31 cellular contexts compared by ENCODE assay signal in the genomic region with DNA sequence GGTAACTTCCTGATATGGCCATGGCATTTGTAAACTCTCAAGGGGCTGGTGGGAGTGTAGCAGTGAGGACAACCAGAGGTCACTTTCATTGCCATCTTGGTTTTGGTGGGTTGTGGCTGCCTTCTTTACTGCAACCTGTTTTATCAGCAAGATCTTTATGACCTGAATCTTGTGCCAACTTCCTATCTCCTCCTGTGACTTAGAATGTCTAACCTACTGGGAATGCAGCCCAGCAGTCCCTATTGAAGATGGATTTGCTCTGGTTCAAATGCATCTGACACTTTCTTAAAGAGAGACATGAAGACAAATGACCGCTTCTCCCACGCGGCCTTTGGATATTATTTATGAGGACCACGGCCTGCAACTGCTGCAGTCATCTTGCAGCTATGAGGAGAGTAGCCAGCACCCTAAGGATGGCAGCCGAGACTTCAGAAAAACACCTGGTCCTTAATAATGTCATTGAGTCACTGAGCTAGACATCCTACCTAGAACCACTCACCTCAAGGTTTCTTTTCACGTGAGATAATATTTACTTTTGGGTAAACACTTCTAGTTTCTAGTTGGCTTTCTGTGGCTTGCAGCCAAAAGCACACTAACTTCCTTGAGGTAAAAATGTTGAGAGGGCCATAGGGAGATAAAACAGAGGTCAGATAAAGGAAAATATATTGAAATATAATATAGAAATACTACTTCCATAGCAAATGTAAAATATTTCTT. TPM values are rescaled to one million over a fixed set of nuclear protein-coding genes. Genes with fewer than 3 reads are reported as not detected.
DNase-seq lines count a peak whose midpoint lies in the region; ATAC-seq and TF ChIP-seq lines count a peak whose summit lies in the region.
"Had no signal": no experiment of that assay in that cellular context is flagged by ENCODE, and none has a peak within 500 bp of the region (broad histone marks: within the 10 kb centered on the region; RNA-seq: fewer than 3 reads in every experiment).

No MANE protein-coding gene starts in this region.

- no peaks in the 10 kb centered on the region for H3K36me3 Mint-ChIP-seq in activated naive CD4-positive, alpha-beta T cell treated with anti-CD3 and anti-CD28 coated beads, Interleukin-2, amount 50 U/mL, for 72 hours
- H3K36me3 Mint-ChIP-seq: activated naive CD8-positive, alpha-beta T cell treated with anti-CD3 and anti-CD28 coated beads for 36 hours; CD4-positive, alpha-beta memory T cell had no signal

- H3K9me3 ChIP-seq in WERI-Rb-1 (ENCODE audit: severe bottlenecking) = no peaks in the 10 kb centered on the region
- H3K9me3 ChIP-seq: A549, gastroesophageal sphincter, suprapubic skin had no signal

- H3K27ac Mint-ChIP-seq in activated naive CD4-positive, alpha-beta T cell treated with anti-CD3 and anti-CD28 coated beads, Interleukin-2, amount 50 U/mL, for 72 hours = no peak overlapping the region
- H3K27ac Mint-ChIP-seq: activated CD4-positive, alpha-beta T cell treated with anti-CD3 and anti-CD28 coated beads, Interleukin-2, amount 10 ng/mL, durations not matched to agents 24 days and 14 days; activated naive CD8-positive, alpha-beta T cell treated with anti-CD3 and anti-CD28 coated beads for 36 hours; CD4-positive, alpha-beta memory T cell had no signal

- H3K4me3 ChIP-seq in GM12865 (ENCODE audit: low read depth, low read length) (no peak overlapping the region), WERI-Rb-1 (ENCODE audit: low read depth, low read length) (no peak overlapping the region)
- H3K4me3 ChIP-seq: A549, gastroesophageal sphincter, GM23248, smooth muscle cell, suprapubic skin had no signal

- ATAC-seq in left colon (peak; percentile 85), left lobe of liver (no peak)
- no peak for ATAC-seq in activated naive CD4-positive, alpha-beta T cell treated with anti-CD3 and anti-CD28 coated beads, Interleukin-2, amount 50 U/mL, for 72 hours
- ATAC-seq: A549, gastroesophageal sphincter, left cardiac atrium, Panc1 had no signal

- H3K36me3 ChIP-seq in WERI-Rb-1 = no peaks in the 10 kb centered on the region
- H3K36me3 ChIP-seq: gastroesophageal sphincter, suprapubic skin had no signal

- H3K9me3 Mint-ChIP-seq in activated naive CD4-positive, alpha-beta T cell treated with anti-CD3 and anti-CD28 coated beads, Interleukin-2, amount 50 U/mL, for 72 hours = no peaks in the 10 kb centered on the region
- H3K9me3 Mint-ChIP-seq: activated CD4-positive, alpha-beta T cell treated with anti-CD3 and anti-CD28 coated beads, Interleukin-2, amount 10 ng/mL, durations not matched to agents 24 days and 14 days had no signal

- no peak for TF ChIP-seq CTCF in GM12865 (IDR thresholded peaks at IDR 0.05; ENCODE audit: insufficient read depth, low read depth, low read length, missing control alignments)
- TF ChIP-seq CTCF in WERI-Rb-1 (IDR thresholded peaks at IDR 0.05; ENCODE audit: low read depth, low read length) = no peak

- DNase-seq in A172 (ENCODE audit: low spot score) (peak; percentile 72), GM12865 (ENCODE audit: low read depth) (peak; percentile 5), NCI-H2029 (lab: John Stamatoyannopoulos, UW) (peak; percentile 41), left colon (peak; percentile 51 to 62), WERI-Rb-1 (no peak), left lobe of liver (ENCODE audit: low spot score) (no peak), germinal center (ENCODE audit: low spot score) (no peak)
- DNase-seq in activated naive CD4-positive, alpha-beta T cell treated with anti-CD3 and anti-CD28 coated beads, Interleukin-2, amount 50 U/mL, for 72 hours (ENCODE audit: low spot score in 2 of 2) = no peak
- DNase-seq: activated CD4-positive, alpha-beta T cell treated with anti-CD3 and anti-CD28 coated beads, Interleukin-2, amount 10 ng/mL, durations not matched to agents 24 days and 14 days; activated CD8-positive, alpha-beta memory T cell treated with anti-CD3 and anti-CD28 coated beads for 24 hours; activated effector memory CD4-positive, alpha-beta T cell treated with anti-CD3 and anti-CD28 coated beads, Interleukin-2, amount 50 U/mL, for 16 hours; activated naive CD8-positive, alpha-beta T cell treated with anti-CD3 and anti-CD28 coated beads for 36 hours; activated T-cell treated with anti-CD3 and anti-CD28 coated beads for 4 hours; anterior cingulate cortex; CD4-positive, alpha-beta memory T cell; GM23248; hippocampal formation; left cardiac atrium; mesendoderm; NCI-H1092 treated with DMSO at 0.1 percent for 48 hours; NCI-H1694 treated with DMSO at 0.1 percent for 48 hours; NCI-H526; NK-92 treated with Interleukin-12 subunit alpha and Interleukin-12 subunit beta, amount 100 ng/mL, for 24 hours; SHP77; stimulated activated naive CD4-positive, alpha-beta T cell treated with Interleukin-2 at 50 U/mL for 16 hours had no signal

- no peak overlapping the region for H3K27ac ChIP-seq in WERI-Rb-1
- H3K27ac ChIP-seq: A549, gastroesophageal sphincter, GM23248, parathyroid adenoma, suprapubic skin had no signal

- intact Hi-C loops in left colon (cut with DNase I, micrococcal nuclease) = no loop called here

- no peaks in the 10 kb centered on the region for H3K27me3 ChIP-seq in WERI-Rb-1 (ENCODE audit: insufficient read depth, low read depth, severe bottlenecking)
- H3K27me3 ChIP-seq: gastroesophageal sphincter, suprapubic skin had no signal

RNA-seq across cellular contexts. Expression of gene CETN3, which starts 28.2 kb away (rescaled TPM):
- 54.1 and 106 TPM in 2 replicates for total RNA-seq in A172 (2014; rRNA removed; shearing (Covaris generic))
- total RNA-seq in left colon = 10 to 100 TPM; 15.0 to 16.5 TPM
- 10 to 100 TPM; 37.5 to 40.6 TPM for total RNA-seq in activated naive CD4-positive, alpha-beta T cell treated with anti-CD3 and anti-CD28 coated beads, Interleukin-2, amount 50 U/mL, for 72 hours
- total RNA-seq in left lobe of liver = 5.6 TPM

Comparison
In these comparisons a context has a peak if more than half of its experiments do, and no peak if none do; other contexts are left out.
1. DNase-seq: peak in A172 (single experiment), GM12865 (single experiment), NCI-H2029 (single experiment) and left colon (2 of 2); none in activated naive CD4-positive, alpha-beta T cell treated with anti-CD3 and anti-CD28 coated beads, Interleukin-2, amount 50 U/mL, for 72 hours (0 of 2), WERI-Rb-1 (single experiment), left lobe of liver (single experiment) and germinal center (single experiment).